ENCODE assay signal across 1 cellular context in the genomic region with DNA sequence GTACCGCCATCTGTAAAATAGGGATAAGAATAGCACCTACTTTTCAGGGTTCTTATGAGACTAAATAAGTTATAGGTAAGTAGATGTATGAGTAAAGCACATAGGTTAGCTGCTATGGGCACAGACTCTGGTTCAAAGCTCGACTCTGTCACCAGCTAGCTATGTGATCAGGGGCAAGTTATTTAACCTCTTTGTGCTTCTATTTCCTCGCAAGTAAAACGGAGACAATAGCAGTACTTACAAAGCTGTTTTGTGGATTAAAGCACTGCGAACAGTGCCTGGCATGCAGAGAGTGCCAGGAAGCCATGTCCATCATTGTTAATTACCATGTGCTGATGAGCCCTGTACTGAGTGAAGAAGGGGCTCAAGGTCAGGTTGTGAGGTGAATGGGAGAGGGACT.
TF ChIP-seq lines count a peak whose summit lies in the region.

No MANE protein-coding gene starts in this region.

TF ChIP-seq in H1, 55 proteins besides CTCF, POLR2A, EP300 and RAD21:
- TF ChIP-seq NRF1 (IDR thresholded peaks at IDR 0.05; ENCODE audit: low read depth, low read length) (no peak), RFX5 (IDR thresholded peaks at IDR 0.05; ENCODE audit: borderline replicate concordance, low read depth, low read length) (no peak), TBP (IDR thresholded peaks at IDR 0.05; ENCODE audit: low read depth, low read length) (no peak), HDAC2 (IDR thresholded peaks at IDR 0.05; ENCODE audit: borderline replicate concordance in 1 of 2, low read depth in 2 of 2, low read length in 2 of 2) (no peak), SRF (IDR thresholded peaks at IDR 0.05; ENCODE audit: low read depth, low read length) (no peak), SAP30 (IDR thresholded peaks at IDR 0.05; ENCODE audit: insufficient read depth, insufficient replicate concordance, low read length) (no peak), RBBP5 (IDR thresholded peaks at IDR 0.05; ENCODE audit: borderline replicate concordance, low read depth, low read length) (no peak)
- TF ChIP-seq, protein P1, sequence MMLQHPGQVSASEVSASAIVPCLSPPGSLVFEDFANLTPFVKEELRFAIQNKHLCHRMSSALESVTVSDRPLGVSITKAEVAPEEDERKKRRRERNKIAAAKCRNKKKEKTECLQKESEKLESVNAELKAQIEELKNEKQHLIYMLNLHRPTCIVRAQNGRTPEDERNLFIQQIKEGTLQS (IDR thresholded peaks at IDR 0.05; ENCODE audit: insufficient read depth, low read depth, low read length), result no peak
